Comparison of ENCODE assay signal across 14 cellular contexts in the genomic region with DNA sequence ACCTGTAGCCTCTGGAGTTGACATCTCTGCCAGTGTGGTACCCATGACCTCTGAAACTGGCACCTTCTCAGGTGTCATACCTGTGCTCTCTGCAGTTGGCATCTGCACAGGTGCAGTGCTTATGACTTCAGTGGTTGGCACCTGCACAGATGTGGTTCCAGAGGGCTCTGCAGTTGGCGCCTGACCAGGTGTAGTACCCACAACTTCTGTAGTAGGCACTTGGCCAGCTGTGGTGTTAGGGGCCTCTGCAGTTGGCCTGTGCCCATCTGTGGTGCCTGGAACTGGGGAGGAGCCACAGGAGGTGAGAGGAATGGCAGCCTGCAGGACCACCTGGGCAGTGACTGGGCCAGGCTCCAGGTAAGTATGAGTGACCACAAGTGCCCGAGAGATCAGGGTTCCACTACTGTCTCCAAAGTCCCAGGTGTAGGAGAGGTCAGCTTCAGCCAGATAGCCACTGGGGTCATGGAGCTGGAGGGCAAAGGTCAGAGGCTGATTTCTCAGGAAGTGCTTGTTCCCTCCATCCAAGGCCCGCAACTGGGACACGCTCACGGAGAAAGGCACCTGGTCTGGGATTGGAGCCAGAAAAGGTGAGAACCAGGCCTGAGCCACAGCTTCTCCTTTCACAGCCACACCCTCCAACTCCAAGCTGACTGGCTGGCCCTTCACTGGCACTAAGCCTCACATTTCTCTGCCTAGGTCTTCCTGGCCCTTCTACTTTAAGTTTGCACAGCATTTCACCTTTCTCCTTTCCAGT. TPM values are rescaled to one million over a fixed set of nuclear protein-coding genes. Genes with fewer than 3 reads are reported as not detected.
DNase-seq lines count a peak whose midpoint lies in the region; ATAC-seq and TF ChIP-seq lines count a peak whose summit lies in the region.
"Had no signal": no experiment of that assay in that cellular context is flagged by ENCODE, and none has a peak within 500 bp of the region (broad histone marks: within the 10 kb centered on the region; RNA-seq: fewer than 3 reads in every experiment).

No MANE protein-coding gene starts in this region.

- H3K4me1 Mint-ChIP-seq in activated naive CD8-positive, alpha-beta T cell (ENCODE audit: low read depth) = peaks cover 16% of the 10 kb centered on the region
- H3K4me1 Mint-ChIP-seq in activated naive CD8-positive, alpha-beta T cell treated with anti-CD3 and anti-CD28 coated beads for 36 hours = peaks cover 13% of the 10 kb centered on the region
- H3K4me1 Mint-ChIP-seq in activated T-helper 2 cell treated with anti-CD3 and anti-CD28 coated beads, Interferon-gamma antibody, Interleukin-2, Interleukin-4, amounts not matched to agents 10 μg/mL and 5 μg/mL and 100 μg/mL, durations not matched to agents 14 hours and 24 hours and 36 hours (ENCODE audit: low read depth) = peaks cover 4% of the 10 kb centered on the region

- no TSS peak for BruUV-seq in PC-9 (replicated peaks; lab: Mats Ljungman, UMichigan)

- H3K4me2 ChIP-seq in PC-9 = peak overlapping the region; percentile 49

- no peaks in the 10 kb centered on the region for H3K36me3 Mint-ChIP-seq in activated naive CD8-positive, alpha-beta T cell
- peaks cover 6% of the 10 kb centered on the region for H3K36me3 Mint-ChIP-seq in activated naive CD8-positive, alpha-beta T cell treated with anti-CD3 and anti-CD28 coated beads for 36 hours
- H3K36me3 Mint-ChIP-seq in activated T-helper 2 cell treated with anti-CD3 and anti-CD28 coated beads, Interferon-gamma antibody, Interleukin-2, Interleukin-4, amounts not matched to agents 10 μg/mL and 5 μg/mL and 100 μg/mL, durations not matched to agents 14 hours and 24 hours and 36 hours (ENCODE audit: low read depth) = peaks cover 35% of the 10 kb centered on the region

- peak overlapping the region; percentile 58; the same call in 1 of the 2 replicates for H3K27ac ChIP-seq in PC-9
- no peak overlapping the region for H3K27ac ChIP-seq in transverse colon
- H3K27ac ChIP-seq: thoracic aorta had no signal

- H3K27me3 ChIP-seq in PC-9 (ENCODE audit: insufficient read depth, low read depth) (no peaks in the 10 kb centered on the region), transverse colon (no peaks in the 10 kb centered on the region)

- no peaks in the 10 kb centered on the region for H4K20me1 ChIP-seq in PC-9 (ENCODE audit: insufficient read depth)

- CTCF ChIA-PET in PC-9 (lab: Charles Lee) = interaction anchor here (0.6 to 1.6 kb wide), 3 partner anchors 17 to 95 kb away, joined by 3 to 6 read pairs (median 3); partner anchors contain the start of gene RAB5B

- H3K4me3 Mint-ChIP-seq in activated naive CD8-positive, alpha-beta T cell = no peak overlapping the region
- no peak overlapping the region for H3K4me3 Mint-ChIP-seq in activated naive CD8-positive, alpha-beta T cell treated with anti-CD3 and anti-CD28 coated beads for 36 hours
- H3K4me3 Mint-ChIP-seq in activated T-helper 2 cell treated with anti-CD3 and anti-CD28 coated beads, Interferon-gamma antibody, Interleukin-2, Interleukin-4, amounts not matched to agents 10 μg/mL and 5 μg/mL and 100 μg/mL, durations not matched to agents 14 hours and 24 hours and 36 hours (ENCODE audit: low read depth) = no peak overlapping the region

- no peaks in the 10 kb centered on the region for H3K9me3 Mint-ChIP-seq in activated naive CD8-positive, alpha-beta T cell (ENCODE audit: low read depth)
- no peaks in the 10 kb centered on the region for H3K9me3 Mint-ChIP-seq in activated naive CD8-positive, alpha-beta T cell treated with anti-CD3 and anti-CD28 coated beads for 36 hours
- H3K9me3 Mint-ChIP-seq in activated T-helper 2 cell treated with anti-CD3 and anti-CD28 coated beads, Interferon-gamma antibody, Interleukin-2, Interleukin-4, amounts not matched to agents 10 μg/mL and 5 μg/mL and 100 μg/mL, durations not matched to agents 14 hours and 24 hours and 36 hours = no peaks in the 10 kb centered on the region

- H3K4me1 ChIP-seq in PC-9 (replicated peaks; ENCODE audit: insufficient read depth) (peaks cover 43% of the 10 kb centered on the region), transverse colon (no peaks in the 10 kb centered on the region)

- 0 out of 2 replicates have a peak, but pooled peaks cover 3% of the 10 kb centered on the region for H3K36me3 ChIP-seq in PC-9 (ENCODE audit: low read depth)
- peaks cover 0 to 10% (median 0%) of the 10 kb centered on the region in 4 donors for H3K36me3 ChIP-seq in transverse colon

- no peak overlapping the region for H2AFZ ChIP-seq in PC-9

- H3K4me3 ChIP-seq in PC-9 (no peak overlapping the region), transverse colon (no peak overlapping the region)
- H3K4me3 ChIP-seq: thoracic aorta had no signal

- DNase-seq in activated naive CD8-positive, alpha-beta T cell treated with anti-CD3 and anti-CD28 coated beads for 36 hours = no peak
- DNase-seq in PC-9 = peak; percentile 64 to 71
- DNase-seq in iPS-NIHi11 (ENCODE audit: low spot score) = peak; percentile 57
- peak; percentile 58 for DNase-seq in transverse colon
- no peak for DNase-seq in NCI-H2171 treated with DMSO at 0.1 percent for 48 hours (lab: John Stamatoyannopoulos, UW)
- DNase-seq in activated T-helper 2 cell treated with anti-CD3 and anti-CD28 coated beads, Interferon-gamma antibody, Interleukin-2, Interleukin-4, amounts not matched to agents 10 μg/mL and 5 μg/mL and 100 μg/mL, durations not matched to agents 14 hours and 24 hours and 36 hours (ENCODE audit: low spot score) = no peak
- DNase-seq: activated CD4-positive, CD25-positive, alpha-beta regulatory T cell; DMS153; MV-4-11; NCI-H2227 treated with DMSO at 0.1 percent for 48 hours; OCI-M1 had no signal

- ATAC-seq in HG02885 (IDR thresholded peaks at IDR 0.05; ENCODE audit: poor library complexity, unreplicated experiment) = no peak

- intact Hi-C loops in PC-9 (cut with micrococcal nuclease; ENCODE audit: unreplicated experiment) (loop anchor here (10.0 kb wide), 1 partner anchor 88 kb away; the partner anchor contains the start of gene RPS26), transverse colon (cut with DNase I; ENCODE audit: low total_unique reads) (no loop called here)
- intact Hi-C loops in activated T-helper 2 cell treated with anti-CD3 and anti-CD28 coated beads, Interferon-gamma antibody, Interleukin-2, Interleukin-4, amounts not matched to agents 10 μg/mL and 5 μg/mL and 100 μg/mL, durations not matched to agents 14 hours and 24 hours and 36 hours (cut with micrococcal nuclease) = no loop called here

- POLR2A ChIA-PET in PC-9 (lab: Charles Lee; ENCODE audit: unreplicated experiment) = interaction anchor here (0.6 to 0.9 kb wide), 5 partner anchors 11 to 1248 kb away, joined by 3 to 9 read pairs (median 3); partner anchors contain the start of gene RAB5B

- TF ChIP-seq CTCF in PC-9 (conservative IDR thresholded peaks at IDR 0.05) (no peak), transverse colon (IDR thresholded peaks at IDR 0.05) (no peak)

- TF ChIP-seq POLR2A in transverse colon (IDR thresholded peaks at IDR 0.05) = no peak

- peaks cover 30% of the 10 kb centered on the region for H3F3A ChIP-seq in PC-9 (ENCODE audit: insufficient read depth, low read depth)

- no peak for TF ChIP-seq EP300 in transverse colon (IDR thresholded peaks at IDR 0.05; ENCODE audit: low read depth)

- no peaks in the 10 kb centered on the region for H3K9me2 ChIP-seq in PC-9 (ENCODE audit: insufficient read depth)

- no peaks in the 10 kb centered on the region for H3K27me3 Mint-ChIP-seq in activated naive CD8-positive, alpha-beta T cell
- H3K27me3 Mint-ChIP-seq in activated naive CD8-positive, alpha-beta T cell treated with anti-CD3 and anti-CD28 coated beads for 36 hours = no peaks in the 10 kb centered on the region
- H3K27me3 Mint-ChIP-seq in activated T-helper 2 cell treated with anti-CD3 and anti-CD28 coated beads, Interferon-gamma antibody, Interleukin-2, Interleukin-4, amounts not matched to agents 10 μg/mL and 5 μg/mL and 100 μg/mL, durations not matched to agents 14 hours and 24 hours and 36 hours (ENCODE audit: low read depth) = no peaks in the 10 kb centered on the region

- no peaks in the 10 kb centered on the region for H3K79me2 ChIP-seq in PC-9 (ENCODE audit: low read depth)

- 56% methylated on average over 5 of the region's 5 CpGs; no CpG with 5 or more reads in 1 of the 2 donors for WGBS in transverse colon (ENCODE audit: low coverage in 1 of 2), 2 donors

- H3K9me3 ChIP-seq in PC-9 (ENCODE audit: insufficient read depth, low read depth) = no peaks in the 10 kb centered on the region
- H3K9me3 ChIP-seq in transverse colon = no peaks in the 10 kb centered on the region
- H3K9me3 ChIP-seq: thoracic aorta had no signal

- peak overlapping the region; percentile 83 for H3K27ac Mint-ChIP-seq in activated naive CD8-positive, alpha-beta T cell
- H3K27ac Mint-ChIP-seq in activated naive CD8-positive, alpha-beta T cell treated with anti-CD3 and anti-CD28 coated beads for 36 hours = no peak overlapping the region
- no peak overlapping the region for H3K27ac Mint-ChIP-seq in activated T-helper 2 cell treated with anti-CD3 and anti-CD28 coated beads, Interferon-gamma antibody, Interleukin-2, Interleukin-4, amounts not matched to agents 10 μg/mL and 5 μg/mL and 100 μg/mL, durations not matched to agents 14 hours and 24 hours and 36 hours

- in situ Hi-C loops in transverse colon (cut with MboI; ENCODE audit: low pct_ligation_motif_present in 1 of 4, low pct_unique_long_range_greater_than_20kb in 1 of 4, low sequenced_read_pairs in 3 of 4) = no loop called here

RNA-seq across cellular contexts. Expression of gene PMEL, which starts 8.6 kb away (rescaled TPM):
- under 1 TPM; 0.25 to 0.28 TPM for total RNA-seq in activated naive CD8-positive, alpha-beta T cell treated with anti-CD3 and anti-CD28 coated beads for 36 hours
- total RNA-seq in PC-9 (2021) (8.7 and 12.6 TPM in 2 replicates), transverse colon (1 to 10 TPM in 3 of 4 donors, not detected in 1; 2.4 to 7.0 (median 4.9) TPM)
- 0.32 and 0.37 TPM in 2 replicates for total RNA-seq in activated T-helper 2 cell treated with anti-CD3 and anti-CD28 coated beads, Interferon-gamma antibody, Interleukin-2, Interleukin-4, amounts not matched to agents 10 μg/mL and 5 μg/mL and 100 μg/mL, durations not matched to agents 14 hours and 24 hours and 36 hours

RNA-seq across cellular contexts. Expression of gene CDK2, which starts 9.3 kb away (rescaled TPM):
- total RNA-seq in activated naive CD8-positive, alpha-beta T cell treated with anti-CD3 and anti-CD28 coated beads for 36 hours = 100 to 1,000 TPM; 111 to 120 TPM
- total RNA-seq in PC-9 (2021) (93.8 and 99.4 TPM in 2 replicates), transverse colon (10 to 100 TPM in 3 of 4 donors, 1 to 10 TPM in 1; 6.7 to 22.3 (median 11.1) TPM)
- 116 and 121 TPM in 2 replicates for total RNA-seq in activated T-helper 2 cell treated with anti-CD3 and anti-CD28 coated beads, Interferon-gamma antibody, Interleukin-2, Interleukin-4, amounts not matched to agents 10 μg/mL and 5 μg/mL and 100 μg/mL, durations not matched to agents 14 hours and 24 hours and 36 hours

RNA-seq across cellular contexts. Expression of gene RAB5B, which starts 16.6 kb away (rescaled TPM):
- 10 to 100 TPM; 24.5 to 25.3 TPM for total RNA-seq in activated naive CD8-positive, alpha-beta T cell treated with anti-CD3 and anti-CD28 coated beads for 36 hours
- total RNA-seq in PC-9 (2021) = 98.6 and 122 TPM in 2 replicates
- 10 to 100 TPM; 66.3 to 97.5 (median 88.4) TPM for total RNA-seq in transverse colon
- total RNA-seq in activated T-helper 2 cell treated with anti-CD3 and anti-CD28 coated beads, Interferon-gamma antibody, Interleukin-2, Interleukin-4, amounts not matched to agents 10 μg/mL and 5 μg/mL and 100 μg/mL, durations not matched to agents 14 hours and 24 hours and 36 hours = 47.9 and 51.0 TPM in 2 replicates

RNA-seq across cellular contexts. Expression of gene DGKA, which starts 26.3 kb away (rescaled TPM):
- total RNA-seq in activated naive CD8-positive, alpha-beta T cell treated with anti-CD3 and anti-CD28 coated beads for 36 hours = 100 to 1,000 TPM; 236 TPM
- total RNA-seq in PC-9 (2021) (86.6 and 91.0 TPM in 2 replicates), transverse colon (100 to 1,000 TPM; 101 to 268 (median 138) TPM)
- 218 and 242 TPM in 2 replicates for total RNA-seq in activated T-helper 2 cell treated with anti-CD3 and anti-CD28 coated beads, Interferon-gamma antibody, Interleukin-2, Interleukin-4, amounts not matched to agents 10 μg/mL and 5 μg/mL and 100 μg/mL, durations not matched to agents 14 hours and 24 hours and 36 hours

RNA-seq across cellular contexts. Expression of gene PYM1, which starts 29.6 kb away (rescaled TPM):
- 10 to 100 TPM; 33.3 to 34.9 TPM for total RNA-seq in activated naive CD8-positive, alpha-beta T cell treated with anti-CD3 and anti-CD28 coated beads for 36 hours
- 45.4 and 54.0 TPM in 2 replicates for total RNA-seq in PC-9 (2021)
- 10 to 100 TPM; 35.2 to 56.4 (median 47.8) TPM for total RNA-seq in transverse colon
- 37.5 and 43.4 TPM in 2 replicates for total RNA-seq in activated T-helper 2 cell treated with anti-CD3 and anti-CD28 coated beads, Interferon-gamma antibody, Interleukin-2, Interleukin-4, amounts not matched to agents 10 μg/mL and 5 μg/mL and 100 μg/mL, durations not matched to agents 14 hours and 24 hours and 36 hours

Comparison
In these comparisons a context has a peak if more than half of its experiments do, and no peak if none do; other contexts are left out.
1. DNase-seq: peak in PC-9 (2 of 2), iPS-NIHi11 (single experiment) and transverse colon (single experiment); none in activated naive CD8-positive, alpha-beta T cell treated with anti-CD3 and anti-CD28 coated beads for 36 hours (single experiment), NCI-H2171 treated with DMSO at 0.1 percent for 48 hours (single experiment) and activated T-helper 2 cell treated with anti-CD3 and anti-CD28 coated beads, Interferon-gamma antibody, Interleukin-2, Interleukin-4, amounts not matched to agents 10 μg/mL and 5 μg/mL and 100 μg/mL, durations not matched to agents 14 hours and 24 hours and 36 hours (single experiment).